ENCODE assay signal across 8 cellular contexts in the genomic region with DNA sequence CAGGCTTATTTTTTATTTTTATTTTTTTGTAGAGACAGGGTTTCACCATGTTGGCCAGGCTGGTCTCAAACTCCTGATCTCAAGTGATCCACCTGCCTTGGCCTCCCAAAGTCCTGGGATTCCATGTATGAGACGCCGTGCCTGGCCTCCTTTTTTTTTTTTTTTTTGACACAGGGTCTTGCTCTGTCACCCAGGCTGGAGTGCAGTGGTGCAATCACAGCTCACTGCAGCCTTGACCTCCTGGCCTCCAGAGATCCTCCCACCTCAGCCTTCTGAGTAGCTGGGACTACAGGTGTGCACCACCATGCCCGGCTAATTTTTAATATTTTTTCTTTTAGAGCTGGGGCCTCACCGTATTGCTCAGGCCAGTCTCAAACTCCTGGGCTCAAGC.
DNase-seq lines count a peak whose midpoint lies in the region; TF ChIP-seq lines count a peak whose summit lies in the region.
"Not testable (repeated sequence)": the region's sequence is repeated elsewhere in the genome, so short reads cannot be mapped to it uniquely, and the experiment has no call there.

No MANE protein-coding gene starts in this region.

- TF ChIP-seq CTCF in Calu3 (IDR thresholded peaks at IDR 0.05; ENCODE audit: unreplicated experiment); OCI-LY7 (conservative IDR thresholded peaks at IDR 0.05; ENCODE audit: low read length); mammary epithelial cell (conservative IDR thresholded peaks at IDR 0.05 in 1 of 2, IDR thresholded peaks at IDR 0.05 in 1 of 2; ENCODE audit: extremely low read depth in 1 of 2, insufficient read depth in 1 of 2, low read depth in 1 of 2, low read length in 2 of 2); glutamatergic neuron (IDR thresholded peaks at IDR 0.05; ENCODE audit: partially characterized antibody, unreplicated experiment); mesothelial cell of epicardium (IDR thresholded peaks at IDR 0.05; ENCODE audit: unreplicated experiment); sigmoid colon (IDR thresholded peaks at IDR 0.05); type B pancreatic cell (conservative IDR thresholded peaks at IDR 0.05): not testable (repeated sequence)

- not testable (repeated sequence) for TF ChIP-seq POLR2A in sigmoid colon (IDR thresholded peaks at IDR 0.05)

- peak overlapping the region; percentile 20 for H3K9ac ChIP-seq in mammary epithelial cell (ENCODE audit: insufficient read depth, low read length)

- not testable (repeated sequence) for DNase-seq in Calu3; OCI-LY7 (ENCODE audit: low spot score); activated T-cell treated with anti-CD3 and anti-CD28 coated beads, Interleukin-2, amount 50 U/mL, for 24 hours; mammary epithelial cell; glutamatergic neuron; mesothelial cell of epicardium (ENCODE audit: low spot score in 2 of 2, unreplicated experiment in 2 of 2); sigmoid colon; type B pancreatic cell (ENCODE audit: extremely low spot score, unreplicated experiment)

- peak overlapping the region; percentile 74; the same call in 1 of the 2 replicates for H2AFZ ChIP-seq in OCI-LY7 (ENCODE audit: low read length)
- H2AFZ ChIP-seq in mammary epithelial cell (ENCODE audit: low read depth, low read length): peak overlapping the region; percentile 79

- not testable (repeated sequence) for H3K27ac ChIP-seq in OCI-LY7 (ENCODE audit: low read depth, low read length, poor library complexity, severe bottlenecking)
- peak overlapping the region; percentile 37 for H3K27ac ChIP-seq in mammary epithelial cell (ENCODE audit: insufficient read depth, low read depth, low read length)
- peak overlapping the region; percentile 89 to 98 (median 94) for H3K27ac ChIP-seq in sigmoid colon

- H3K4me1 Mint-ChIP-seq in Calu3 (ENCODE audit: low read depth, unreplicated experiment): peaks cover 37% of the 10 kb centered on the region
- peaks cover 20% of the 10 kb centered on the region for H3K4me1 Mint-ChIP-seq in activated T-cell treated with anti-CD3 and anti-CD28 coated beads, Interleukin-2, amount 50 U/mL, for 24 hours (ENCODE audit: low read depth)
- not testable (repeated sequence) for H3K4me1 Mint-ChIP-seq in glutamatergic neuron (ENCODE audit: low read depth, unreplicated experiment)
- H3K4me1 Mint-ChIP-seq in mesothelial cell of epicardium: peaks cover 51% of the 10 kb centered on the region
- peaks cover 22% of the 10 kb centered on the region for H3K4me1 Mint-ChIP-seq in type B pancreatic cell (ENCODE audit: unreplicated experiment)

- H3K27me3 Mint-ChIP-seq in Calu3 (ENCODE audit: unreplicated experiment); activated T-cell treated with anti-CD3 and anti-CD28 coated beads, Interleukin-2, amount 50 U/mL, for 24 hours; glutamatergic neuron (ENCODE audit: unreplicated experiment); mesothelial cell of epicardium (ENCODE audit: low read depth); type B pancreatic cell: not testable (repeated sequence)

- peaks cover 25% of the 10 kb centered on the region for H3K4me1 ChIP-seq in OCI-LY7 (ENCODE audit: insufficient read depth, low read length, poor library complexity, severe bottlenecking)
- peaks cover 36% of the 10 kb centered on the region for H3K4me1 ChIP-seq in mammary epithelial cell (ENCODE audit: insufficient read depth, low read length)
- H3K4me1 ChIP-seq in sigmoid colon: peaks cover 0 to 73% (median 69%) of the 10 kb centered on the region in 4 donors

- H3K4me3 ChIP-seq in OCI-LY7 (ENCODE audit: low read depth, low read length, poor library complexity, severe bottlenecking); mammary epithelial cell (replicated peaks in 1 of 3; ENCODE audit: insufficient read depth in 1 of 3, low read depth in 2 of 3, low read length in 3 of 3): not testable (repeated sequence)
- H3K4me3 ChIP-seq in sigmoid colon: peak overlapping the region; percentile 10 to 36 (median 28)

- H3K27ac Mint-ChIP-seq in Calu3 (ENCODE audit: unreplicated experiment) (peak overlapping the region; percentile 80), mesothelial cell of epicardium (peak overlapping the region; percentile 99), type B pancreatic cell (peak overlapping the region; percentile 97)
- H3K27ac Mint-ChIP-seq in activated T-cell treated with anti-CD3 and anti-CD28 coated beads, Interleukin-2, amount 50 U/mL, for 24 hours: peak overlapping the region; percentile 52
- not testable (repeated sequence) for H3K27ac Mint-ChIP-seq in glutamatergic neuron (ENCODE audit: unreplicated experiment)

- dilution Hi-C loops in mammary epithelial cell (cut with HindIII; ENCODE audit: low sequenced_read_pairs): not testable (repeated sequence)

- TF ChIP-seq EP300 in sigmoid colon (IDR thresholded peaks at IDR 0.05): not testable (repeated sequence)

- not testable (repeated sequence) for H3K36me3 ChIP-seq in OCI-LY7 (ENCODE audit: insufficient read depth, low read length); mammary epithelial cell (ENCODE audit: insufficient read depth, low read length); sigmoid colon

- H3K9me3 ChIP-seq in OCI-LY7 (ENCODE audit: low read length); mammary epithelial cell (replicated peaks; ENCODE audit: insufficient read depth, low read length); sigmoid colon: not testable (repeated sequence)

- in situ Hi-C loops in mammary epithelial cell (cut with MboI; ENCODE audit: low sequenced_read_pairs in 2 of 2): loop anchor here in 1 of 2 donors (10.0 kb wide), 1 partner anchor 68 kb away; a partner anchor contains a TSS

- H3K36me3 Mint-ChIP-seq in Calu3 (ENCODE audit: insufficient read depth, unreplicated experiment): peaks cover 25% of the 10 kb centered on the region
- H3K36me3 Mint-ChIP-seq in activated T-cell treated with anti-CD3 and anti-CD28 coated beads, Interleukin-2, amount 50 U/mL, for 24 hours (ENCODE audit: low read depth); glutamatergic neuron (ENCODE audit: unreplicated experiment); mesothelial cell of epicardium; type B pancreatic cell: not testable (repeated sequence)

- not testable (repeated sequence) for BruUV-seq in Calu3 (replicated peaks; lab: Mats Ljungman, UMichigan); OCI-LY7 (replicated peaks; lab: Mats Ljungman, UMichigan); mammary epithelial cell (replicated peaks; lab: Mats Ljungman, UMichigan)

- H3K4me3 Mint-ChIP-seq in Calu3 (ENCODE audit: low read depth, unreplicated experiment): peak overlapping the region; percentile 16
- peak overlapping the region; percentile 60 for H3K4me3 Mint-ChIP-seq in activated T-cell treated with anti-CD3 and anti-CD28 coated beads, Interleukin-2, amount 50 U/mL, for 24 hours
- H3K4me3 Mint-ChIP-seq in glutamatergic neuron (ENCODE audit: unreplicated experiment): peak overlapping the region; percentile 65
- peak overlapping the region; percentile 40 for H3K4me3 Mint-ChIP-seq in mesothelial cell of epicardium
- peak overlapping the region; percentile 76 for H3K4me3 Mint-ChIP-seq in type B pancreatic cell

- CTCF ChIA-PET in Calu3 (lab: Charles Lee): interaction anchor here (0.7 to 1.0 kb wide), 3 partner anchors 9 to 66 kb away, joined by 3 to 4 read pairs (median 3); no protein-coding TSS in a partner anchor
- CTCF ChIA-PET in OCI-LY7 (lab: Charles Lee; ENCODE audit: unreplicated experiment): not testable (repeated sequence)
- CTCF ChIA-PET in mammary epithelial cell (lab: Charles Lee; ENCODE audit: low non-redundant PET): interaction anchor here (0.9 kb wide), 1 partner anchor 65 kb away, joined by 3 read pairs; no protein-coding TSS in a partner anchor

- peak overlapping the region; percentile 33; the same call in 1 of the 2 replicates for H3K4me2 ChIP-seq in OCI-LY7 (ENCODE audit: low read length)
- H3K4me2 ChIP-seq in mammary epithelial cell (ENCODE audit: insufficient read depth, low read depth, low read length): peak overlapping the region; percentile 65

- not testable (repeated sequence) for H3K9me3 Mint-ChIP-seq in Calu3 (ENCODE audit: low read depth, unreplicated experiment); activated T-cell treated with anti-CD3 and anti-CD28 coated beads, Interleukin-2, amount 50 U/mL, for 24 hours; glutamatergic neuron (ENCODE audit: unreplicated experiment); mesothelial cell of epicardium; type B pancreatic cell

- H3K79me2 ChIP-seq in OCI-LY7 (ENCODE audit: insufficient read depth, low read depth, low read length); mammary epithelial cell (ENCODE audit: insufficient read depth, low read length): not testable (repeated sequence)

- intact Hi-C loops in Calu3 (cut with micrococcal nuclease; ENCODE audit: unreplicated experiment) (loop anchor here (5.0 kb wide), 3 partner anchors 34 to 69 kb away; a partner anchor contains a TSS), mammary epithelial cell (cut with micrococcal nuclease) (loop anchor here (1.0 to 10.0 kb wide), 5 partner anchors 36 to 798 kb away; a partner anchor contains a TSS), sigmoid colon (cut with DNase I) (loop anchor here (1.0 to 2.0 kb wide), 2 partner anchors 60 to 67 kb away; a partner anchor contains a TSS)
- intact Hi-C loops in OCI-LY7 (cut with micrococcal nuclease; ENCODE audit: unreplicated experiment): not testable (repeated sequence)

- not testable (repeated sequence) for H3K9me2 ChIP-seq in OCI-LY7 (ENCODE audit: insufficient read depth, low read length)

- POLR2A ChIA-PET in OCI-LY7 (lab: Charles Lee): not testable (repeated sequence)

- not testable (repeated sequence) for H4K20me1 ChIP-seq in OCI-LY7 (ENCODE audit: insufficient read depth, low read length); mammary epithelial cell (ENCODE audit: insufficient read depth, low read length)

- not testable (repeated sequence) for H3K27me3 ChIP-seq in mammary epithelial cell (ENCODE audit: insufficient read depth, low read length); sigmoid colon

- 67% methylated on average over 3 of the region's 4 CpGs for WGBS in mammary epithelial cell (ENCODE audit: low coverage, missing lambda C conversion rate)
- WGBS in sigmoid colon, 2 donors: 41 to 62% methylated on average over 4 of the region's 4 CpGs

Comparison
In these comparisons a context has a peak if more than half of its experiments do, and no peak if none do; other contexts are left out.
1. H3K4me3 Mint-ChIP-seq: peak in every context shown above with its lines; median percentile 76 in type B pancreatic cell; 65 in glutamatergic neuron; 60 in activated T-cell treated with anti-CD3 and anti-CD28 coated beads, Interleukin-2, amount 50 U/mL, for 24 hours; 40 in mesothelial cell of epicardium; 16 in Calu3.